9 cellular contexts compared by ENCODE assay signal in genomic region chr12:11839093-11839641, GRCh38.
DNase-seq lines count a peak whose midpoint lies in the region; ATAC-seq and TF ChIP-seq lines count a peak whose summit lies in the region.
"Had no signal": no experiment of that assay in that cellular context is flagged by ENCODE, and none has a peak within 500 bp of the region (broad histone marks: within the 10 kb centered on the region; RNA-seq: fewer than 3 reads in every experiment).

No MANE protein-coding gene starts in this region.

- no peaks in the 10 kb centered on the region for H4K20me1 ChIP-seq in OCI-LY1 (ENCODE audit: insufficient read depth, low read length)

- H3K36me3 ChIP-seq in OCI-LY1 (ENCODE audit: insufficient read depth, low read length) (peaks cover 9% of the 10 kb centered on the region; the same call in 1 of the 2 replicates), sigmoid colon (peaks cover 0 to 16% (median 1%) of the 10 kb centered on the region in 4 donors)
- H3K36me3 ChIP-seq: WERI-Rb-1 had no signal

- H2AFZ ChIP-seq in OCI-LY1 (ENCODE audit: low read length), result no peak overlapping the region

- no peak for TF ChIP-seq EP300 in sigmoid colon (IDR thresholded peaks at IDR 0.05)

- no peak overlapping the region for H3K4me3 ChIP-seq in HL-60 (replicated peaks; ENCODE audit: insufficient read depth, low read length)
- H3K4me3 ChIP-seq in OCI-LY1 (ENCODE audit: low read depth, low read length, poor library complexity, severe bottlenecking), result no peak overlapping the region
- H3K4me3 ChIP-seq in sigmoid colon, result no peak overlapping the region

- H3K4me2 ChIP-seq in OCI-LY1 (ENCODE audit: low read length), result no peak overlapping the region

- H3K9me3 ChIP-seq in OCI-LY1 (ENCODE audit: low read length), result no peaks in the 10 kb centered on the region
- no peaks in the 10 kb centered on the region for H3K9me3 ChIP-seq in sigmoid colon

- DNase-seq in HL-60 (ENCODE audit: low read depth in 1 of 2, low spot score in 1 of 2) (peak; percentile 55 to 73), fibroblast of peridontal ligament (ENCODE audit: extremely low read depth) (peak; percentile 50), sigmoid colon (no peak), SK-N-DZ (ENCODE audit: low spot score) (no peak), posterior cingulate gyrus (no peak)
- DNase-seq: WERI-Rb-1 had no signal

- H3K79me2 ChIP-seq in OCI-LY1 (ENCODE audit: insufficient read depth, low read length), result no peaks in the 10 kb centered on the region

- WGBS in sigmoid colon, 2 donors, result 36 to 59% methylated on average over 8 of the region's 8 CpGs

- no peaks in the 10 kb centered on the region for H3K27me3 ChIP-seq in HL-60 (ENCODE audit: insufficient read depth, poor library complexity, severe bottlenecking)
- H3K27me3 ChIP-seq in OCI-LY1 (ENCODE audit: insufficient read depth, low read length), result no peaks in the 10 kb centered on the region
- H3K27me3 ChIP-seq in sigmoid colon, result no peaks in the 10 kb centered on the region

- no peak for TF ChIP-seq POLR2A in sigmoid colon (IDR thresholded peaks at IDR 0.05)

- TF ChIP-seq CTCF in HL-60 (IDR thresholded peaks at IDR 0.05; ENCODE audit: insufficient read depth, low read length) (no peak), OCI-LY1 (IDR thresholded peaks at IDR 0.05; ENCODE audit: low read length) (no peak), sigmoid colon (IDR thresholded peaks at IDR 0.05) (no peak)

- intact Hi-C loops in sigmoid colon (cut with DNase I), result no loop called here
- intact Hi-C loops in posterior cingulate gyrus (cut with DNase I), result no loop called here

- H3K4me1 ChIP-seq in OCI-LY1 (ENCODE audit: insufficient read depth, low read length, severe bottlenecking) (peaks cover 63% of the 10 kb centered on the region), sigmoid colon (peaks cover 0 to 75% (median 63%) of the 10 kb centered on the region in 4 donors)

- H3K9me2 ChIP-seq in OCI-LY1 (ENCODE audit: low read depth, low read length), result no peaks in the 10 kb centered on the region

- H3K27ac ChIP-seq in HL-60 (replicated peaks) (peak overlapping the region; percentile 74), OCI-LY1 (ENCODE audit: low read depth, low read length, poor library complexity, severe bottlenecking) (peak overlapping the region; percentile 75), sigmoid colon (peak overlapping the region; percentile 64 to 80 (median 75))
- H3K27ac ChIP-seq: WERI-Rb-1 had no signal

- ATAC-seq in GM21723 (IDR thresholded peaks at IDR 0.05; ENCODE audit: unreplicated experiment) (no peak), GM19023 (IDR thresholded peaks at IDR 0.05; ENCODE audit: unreplicated experiment) (no peak)

- no peak overlapping the region; the same call in 1 of the 2 replicates for H3K9ac ChIP-seq in OCI-LY1 (ENCODE audit: low read length)

- H3F3A ChIP-seq in OCI-LY1 (ENCODE audit: insufficient read depth, low read length), result peaks cover 6% of the 10 kb centered on the region; the same call in 1 of the 2 replicates

Comparison
In these comparisons a context has a peak if more than half of its experiments do, and no peak if none do; other contexts are left out.
1. DNase-seq: peak in HL-60 (2 of 2) and fibroblast of peridontal ligament (single experiment); none in sigmoid colon (single experiment), SK-N-DZ (single experiment) and posterior cingulate gyrus (0 of 10).
2. Peak in every context shown above with its lines, with median percentiles within 50 percentile points of each other: H3K27ac ChIP-seq.